14 cellular contexts compared by ENCODE assay signal in the genomic region with DNA sequence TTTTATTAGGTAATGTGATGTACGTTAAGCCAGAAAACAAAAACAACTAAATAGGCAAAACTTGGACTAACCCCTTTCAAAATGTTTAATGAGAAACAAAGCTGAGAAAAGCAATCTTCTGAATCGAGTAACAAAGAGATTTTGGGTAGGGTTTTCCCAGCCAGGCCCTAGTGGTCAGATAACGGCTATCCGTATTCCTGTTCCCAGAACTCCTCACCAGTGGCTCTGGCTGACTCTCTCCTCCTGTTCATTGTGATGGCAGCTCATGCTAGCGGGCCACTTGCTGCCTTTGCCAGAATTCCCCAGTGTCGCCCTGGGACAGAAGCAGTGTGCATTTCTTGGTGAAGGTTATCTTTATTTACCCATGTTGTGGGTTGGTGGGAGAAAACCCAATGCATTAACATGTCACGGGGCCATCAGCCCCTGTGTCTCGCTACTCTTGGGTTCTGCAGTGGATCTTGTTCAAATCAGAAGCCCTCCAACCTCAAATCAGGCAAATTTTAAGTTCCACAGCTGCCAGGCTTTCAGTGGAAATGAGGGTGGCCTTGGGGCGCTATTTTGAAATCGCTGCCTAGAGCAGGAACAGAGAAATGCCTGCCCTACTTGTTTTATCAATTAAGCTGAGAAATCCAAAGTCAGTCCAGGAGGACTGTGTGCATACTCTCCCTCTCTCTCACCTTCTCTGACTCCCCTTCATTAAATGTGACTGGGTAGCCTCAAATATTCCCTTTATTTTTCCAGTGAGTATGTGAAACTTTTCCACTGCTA.
A peak's percentile ranks its signal among the peaks of the same experiment; 100 is the strongest.
DNase-seq lines count a peak whose midpoint lies in the region; ATAC-seq and TF ChIP-seq lines count a peak whose summit lies in the region.
"Had no signal": no experiment of that assay in that cellular context is flagged by ENCODE, and none has a peak within 500 bp of the region (broad histone marks: within the 10 kb centered on the region; RNA-seq: fewer than 3 reads in every experiment).

No MANE protein-coding gene starts in this region.

- H3K9me3 ChIP-seq in left ventricle myocardium inferior (replicated peaks) (no peaks in the 10 kb centered on the region), esophagus (ENCODE audit: control insufficient read depth in 2 of 2, insufficient read depth in 1 of 2, low read depth in 1 of 2, low read length in 1 of 2) (no peaks in the 10 kb centered on the region), neural progenitor cell (ENCODE audit: low read depth) (no peaks in the 10 kb centered on the region)
- H3K9me3 ChIP-seq: thyroid gland had no signal

- intact Hi-C loops in left cardiac atrium (cut with DNase I) (loop anchor here in 1 of 2 donors (5.0 kb wide), 2 partner anchors 175 to 460 kb away; no protein-coding TSS in a partner anchor), left ventricle myocardium inferior (cut with micrococcal nuclease) (loop anchor here (10.0 kb wide), 1 partner anchor 462 kb away; no protein-coding TSS in a partner anchor), left colon (cut with DNase I, micrococcal nuclease) (loop anchor here (5.0 to 10.0 kb wide), 2 partner anchors 172 to 460 kb away; no protein-coding TSS in a partner anchor)

- no peaks in the 10 kb centered on the region for H4K20me1 ChIP-seq in neural progenitor cell (ENCODE audit: low read depth)

- H3K79me2 ChIP-seq in neural progenitor cell (ENCODE audit: low read depth), result no peaks in the 10 kb centered on the region

- H3K4me3 Mint-ChIP-seq in neural progenitor cell, result no peak overlapping the region
- H3K4me3 Mint-ChIP-seq: activated CD4-positive, alpha-beta memory T cell treated with anti-CD3 and anti-CD28 coated beads for 36 hours; CD4-positive, CD25-positive, alpha-beta regulatory T cell; dendritic cell treated with granulocyte-macrophage colony-stimulating factor and Interleukin-4, amounts not matched to agents 40 ng/mL and 50 ng/mL, for 4 days; mesothelial cell of epicardium had no signal

- H3K27me3 ChIP-seq in left ventricle myocardium inferior (ENCODE audit: low read depth) (peaks cover 29% of the 10 kb centered on the region), esophagus (ENCODE audit: control insufficient read depth in 1 of 2, insufficient read depth in 2 of 2, low read length in 2 of 2) (no peaks in the 10 kb centered on the region), neural progenitor cell (no peaks in the 10 kb centered on the region)
- H3K27me3 ChIP-seq: thyroid gland had no signal

- peak; percentile 29 for DNase-seq in left cardiac atrium
- DNase-seq in left ventricle myocardium inferior, result no peak
- peak; percentile 33 for DNase-seq in neural progenitor cell (ENCODE audit: low spot score)
- DNase-seq in left colon, result no peak
- DNase-seq in activated CD4-positive, alpha-beta T cell treated with anti-CD3 and anti-CD28 coated beads for 4 hours, result no peak
- DNase-seq in NCI-H1048 (lab: John Stamatoyannopoulos, UW), result no peak
- DNase-seq: activated CD4-positive, alpha-beta memory T cell treated with anti-CD3 and anti-CD28 coated beads for 36 hours; CD4-positive, CD25-positive, alpha-beta regulatory T cell; SHP77; thyroid gland had no signal

- H3K36me3 Mint-ChIP-seq in neural progenitor cell, result no peaks in the 10 kb centered on the region
- H3K36me3 Mint-ChIP-seq: activated CD4-positive, alpha-beta memory T cell treated with anti-CD3 and anti-CD28 coated beads for 36 hours; CD4-positive, CD25-positive, alpha-beta regulatory T cell; mesothelial cell of epicardium had no signal

- peaks cover 18% of the 10 kb centered on the region for H3K4me1 Mint-ChIP-seq in neural progenitor cell
- H3K4me1 Mint-ChIP-seq: CD4-positive, CD25-positive, alpha-beta regulatory T cell had no signal

- H3K9ac ChIP-seq in neural progenitor cell, result no peak overlapping the region

- H3K4me3 ChIP-seq in left ventricle myocardium inferior (no peak overlapping the region), esophagus (ENCODE audit: low read depth in 1 of 2, low read length in 2 of 2) (no peak overlapping the region), neural progenitor cell (no peak overlapping the region)
- H3K4me3 ChIP-seq: thyroid gland had no signal

- TF ChIP-seq CTCF in left ventricle myocardium inferior (IDR thresholded peaks at IDR 0.05; ENCODE audit: borderline replicate concordance), result no peak
- TF ChIP-seq CTCF in neural progenitor cell (IDR thresholded peaks at IDR 0.05), result peak; percentile 27

- 73 to 77% methylated on average over 10 of the region's 10 CpGs for WGBS in esophagus, 2 donors

- peaks cover 2% of the 10 kb centered on the region for H3K27me3 Mint-ChIP-seq in neural progenitor cell (ENCODE audit: insufficient read depth, low read depth)

- peak overlapping the region; percentile 46 for H3K27ac Mint-ChIP-seq in neural progenitor cell
- H3K27ac Mint-ChIP-seq: activated CD4-positive, alpha-beta memory T cell treated with anti-CD3 and anti-CD28 coated beads for 36 hours; CD4-positive, CD25-positive, alpha-beta regulatory T cell; dendritic cell treated with granulocyte-macrophage colony-stimulating factor and Interleukin-4, amounts not matched to agents 40 ng/mL and 50 ng/mL, for 4 days; mesothelial cell of epicardium had no signal

- no peaks in the 10 kb centered on the region for H3K9me3 Mint-ChIP-seq in neural progenitor cell
- H3K9me3 Mint-ChIP-seq: activated CD4-positive, alpha-beta memory T cell treated with anti-CD3 and anti-CD28 coated beads for 36 hours; CD4-positive, CD25-positive, alpha-beta regulatory T cell; dendritic cell treated with granulocyte-macrophage colony-stimulating factor and Interleukin-4, amounts not matched to agents 40 ng/mL and 50 ng/mL, for 4 days; mesothelial cell of epicardium had no signal

- H3K4me1 ChIP-seq in left ventricle myocardium inferior, result peaks cover 10% of the 10 kb centered on the region
- H3K4me1 ChIP-seq in esophagus (ENCODE audit: control insufficient read depth in 2 of 2, insufficient read depth in 2 of 2, low read length in 1 of 2), result no peaks in the 10 kb centered on the region
- H3K4me1 ChIP-seq in neural progenitor cell, result peaks cover 3% of the 10 kb centered on the region

- H3K36me3 ChIP-seq in left ventricle myocardium inferior (no peaks in the 10 kb centered on the region), esophagus (ENCODE audit: control insufficient read depth in 2 of 2, insufficient read depth in 2 of 2, low read length in 1 of 2) (no peaks in the 10 kb centered on the region), neural progenitor cell (no peaks in the 10 kb centered on the region)
- H3K36me3 ChIP-seq: thyroid gland had no signal

- H3K4me2 ChIP-seq in neural progenitor cell, result no peak overlapping the region

- H3F3A ChIP-seq in neural progenitor cell (ENCODE audit: low read depth), result no peaks in the 10 kb centered on the region

- H2AFZ ChIP-seq in neural progenitor cell (replicated peaks), result peak overlapping the region; percentile 92

- ATAC-seq in left cardiac atrium (peak in 1 of 2 donors; percentile 60), left colon (no peak), HG03571 (IDR thresholded peaks at IDR 0.05; ENCODE audit: unreplicated experiment) (no peak)

- H3K27ac ChIP-seq in left ventricle myocardium inferior (replicated peaks) (no peak overlapping the region), esophagus (ENCODE audit: low read depth in 2 of 2, low read length in 1 of 2) (peak overlapping the region; percentile 3 to 17), neural progenitor cell (no peak overlapping the region)
- H3K27ac ChIP-seq: thyroid gland had no signal

Comparison
In these comparisons a context has a peak if more than half of its experiments do, and no peak if none do; other contexts are left out.
1. DNase-seq: peak in left cardiac atrium (single experiment) and neural progenitor cell (single experiment); none in left ventricle myocardium inferior (single experiment), left colon (0 of 2), activated CD4-positive, alpha-beta T cell treated with anti-CD3 and anti-CD28 coated beads for 4 hours (0 of 2) and NCI-H1048 (single experiment).
2. H3K27ac ChIP-seq: peak in esophagus (2 of 2); none in left ventricle myocardium inferior (single experiment) and neural progenitor cell (single experiment).